ENCODE assay signal across 1 cellular context in genomic region chr17:56313201-56313600, GRCh38.
TF ChIP-seq lines count a peak whose summit lies in the region.

No MANE protein-coding gene starts in this region.

TF ChIP-seq in IMR-90, 13 proteins besides CTCF, POLR2A, EP300 and RAD21 (continued from another document):
- no peak for TF ChIP-seq BHLHE40 (IDR thresholded peaks at IDR 0.05; ENCODE audit: low read depth, low read length)
- TF ChIP-seq MAFK (IDR thresholded peaks at IDR 0.05; ENCODE audit: low read depth, low read length) = no peak
- no peak for TF ChIP-seq USF2 (IDR thresholded peaks at IDR 0.05; ENCODE audit: low read depth, low read length)
- TF ChIP-seq SMC3 (IDR thresholded peaks at IDR 0.05; ENCODE audit: low read depth, low read length) = no peak
- no peak for TF ChIP-seq NFE2L2 (IDR thresholded peaks at IDR 0.05; ENCODE audit: low read depth, low read length)
- TF ChIP-seq RFX5 (IDR thresholded peaks at IDR 0.05; ENCODE audit: low read depth, low read length) = no peak
- TF ChIP-seq MXI1 (IDR thresholded peaks at IDR 0.05; ENCODE audit: borderline replicate concordance, low read depth, low read length) = no peak
- no peak for TF ChIP-seq CEBPB (IDR thresholded peaks at IDR 0.05; ENCODE audit: low read depth, low read length)
- TF ChIP-seq MAZ (IDR thresholded peaks at IDR 0.05; ENCODE audit: borderline replicate concordance, low read depth, low read length) = no peak
